23 cellular contexts compared by ENCODE assay signal in genomic region chr13:34667356-34668218, GRCh38.
"Had no signal": no experiment of that assay in that cellular context is flagged by ENCODE, and none has a peak within 500 bp of the region (broad histone marks: within the 10 kb centered on the region; RNA-seq: fewer than 3 reads in every experiment).

No MANE protein-coding gene starts in this region.

- ATAC-seq: activated naive CD4-positive, alpha-beta T cell treated with anti-CD3 and anti-CD28 coated beads, Interleukin-2, amount 50 U/mL, for 72 hours; esophagus mucosa; lower lobe of right lung; mucosa of descending colon; psoas muscle; sciatic nerve; stimulated activated effector memory CD8-positive, alpha-beta T cell treated with anti-CD3 and anti-CD28 coated beads, Interleukin-12 subunit alpha, Interleukin-12 subunit beta, amount 100 ng/mL, for 72 hours; stimulated activated naive CD8-positive, alpha-beta T cell treated with anti-CD3 and anti-CD28 coated beads, Interleukin-15, amount 100 ng/mL, for 72 hours; T-cell had no signal

- H3K36me3 ChIP-seq: ascending aorta, lower lobe of right lung, suprapubic skin, transverse colon, WERI-Rb-1 had no signal

- H3K9me3 ChIP-seq: ascending aorta, lower lobe of right lung, mucosa of descending colon, psoas muscle, suprapubic skin, transverse colon had no signal

- H3K4me3 ChIP-seq: ascending aorta, lower lobe of right lung, mucosa of descending colon, psoas muscle, suprapubic skin, transverse colon had no signal

- DNase-seq: activated CD4-positive, alpha-beta T cell treated with anti-CD3 and anti-CD28 coated beads, Interleukin-2, amount 50 U/mL, for 1 hour; activated CD4-positive, CD25-positive, alpha-beta regulatory T cell treated with anti-CD3 and anti-CD28 coated beads, Interleukin-2, amount 50 U/mL, for 72 hours; activated T-cell treated with anti-CD3 and anti-CD28 coated beads, Interleukin-2, amount 50 U/mL, for 1 hour; effector memory CD4-positive, alpha-beta T cell; foreskin melanocyte; glutamatergic neuron; hippocampal formation; lower lobe of right lung; mesendoderm; mucosa of descending colon; psoas muscle; small intestine; stimulated activated CD4-positive, alpha-beta T cell treated with anti-CD3 and anti-CD28 coated beads, Interleukin-2, amount 100 ng/mL, for 24 hours; stimulated activated naive CD8-positive, alpha-beta T cell treated with anti-CD3 and anti-CD28 coated beads, Interleukin-15, amount 100 ng/mL, for 72 hours; T-cell; transverse colon; WERI-Rb-1 had no signal

- H3K4me1 ChIP-seq: ascending aorta, lower lobe of right lung, psoas muscle, transverse colon had no signal

- H3K27ac ChIP-seq: ascending aorta, lower lobe of right lung, psoas muscle, suprapubic skin, transverse colon, WERI-Rb-1 had no signal
